Comparison of ENCODE assay signal across 21 cellular contexts in genomic region chr3:129318921-129319320, GRCh38.
"Had no signal": no experiment of that assay in that cellular context is flagged by ENCODE, and none has a peak within 500 bp of the region (broad histone marks: within the 10 kb centered on the region; RNA-seq: fewer than 3 reads in every experiment).

No MANE protein-coding gene starts in this region.

- H3K27ac Mint-ChIP-seq: activated CD4-positive, alpha-beta T cell treated with anti-CD3 and anti-CD28 coated beads, Interleukin-2, amount 10 ng/mL, durations not matched to agents 24 days and 14 days; activated naive CD4-positive, alpha-beta T cell treated with anti-CD3 and anti-CD28 coated beads, Interleukin-2, amount 50 U/mL, for 24 hours; activated T-helper 1 cell treated with anti-CD3 and anti-CD28 coated beads, Interleukin-12 subunit alpha, Interleukin-12 subunit beta, Interleukin-2, Interleukin-4 antibody, amounts not matched to agents 30 ng/mL and 10 ng/mL and 1 ng/mL, durations not matched to agents 14 hours and 24 hours and 36 hours; T-helper 17 cell; WTC11 had no signal

- DNase-seq: activated CD4-positive, alpha-beta T cell treated with anti-CD3 and anti-CD28 coated beads for 1 hour; activated CD4-positive, alpha-beta T cell treated with anti-CD3 and anti-CD28 coated beads, Interleukin-2, amount 10 ng/mL, durations not matched to agents 24 days and 14 days; activated CD4-positive, alpha-beta T cell treated with anti-CD3 and anti-CD28 coated beads, Interleukin-2, amount 50 U/mL, for 48 hours; activated effector memory CD4-positive, alpha-beta T cell treated with Interleukin-2 at 50 U/mL for 16 hours; activated naive CD4-positive, alpha-beta T cell; aorta; caudate nucleus; MG63; NCI-H1105; NCI-H1436; NCI-H1694 treated with DMSO at 0.1 percent for 48 hours; NCI-H2029 treated with DMSO at 0.1 percent for 48 hours; NCI-H510A treated with DMSO at 0.1 percent for 48 hours; PC-9; SIG-M5; T-helper 17 cell; T-helper 9 cell had no signal

- H3K27ac ChIP-seq: breast epithelium, PC-9 had no signal

- H3K4me3 ChIP-seq: breast epithelium, MG63, PC-9 had no signal

- ATAC-seq: T-helper 17 cell, WTC11 had no signal

- H3K4me3 Mint-ChIP-seq: activated CD4-positive, alpha-beta T cell treated with anti-CD3 and anti-CD28 coated beads, Interleukin-2, amount 10 ng/mL, durations not matched to agents 24 days and 14 days; activated naive CD4-positive, alpha-beta T cell treated with anti-CD3 and anti-CD28 coated beads, Interleukin-2, amount 50 U/mL, for 24 hours; WTC11 had no signal

- H3K36me3 ChIP-seq: breast epithelium, MG63 had no signal

- H3K9me3 ChIP-seq: breast epithelium, MG63 had no signal

- H3K27me3 Mint-ChIP-seq: activated CD4-positive, alpha-beta T cell treated with anti-CD3 and anti-CD28 coated beads, Interleukin-2, amount 10 ng/mL, durations not matched to agents 24 days and 14 days; activated naive CD4-positive, alpha-beta T cell treated with anti-CD3 and anti-CD28 coated beads, Interleukin-2, amount 50 U/mL, for 24 hours; T-helper 17 cell had no signal

- H3K36me3 Mint-ChIP-seq: activated naive CD4-positive, alpha-beta T cell treated with anti-CD3 and anti-CD28 coated beads, Interleukin-2, amount 50 U/mL, for 24 hours; WTC11 had no signal

- H3K9me3 Mint-ChIP-seq: activated CD4-positive, alpha-beta T cell treated with anti-CD3 and anti-CD28 coated beads, Interleukin-2, amount 10 ng/mL, durations not matched to agents 24 days and 14 days; activated naive CD4-positive, alpha-beta T cell treated with anti-CD3 and anti-CD28 coated beads, Interleukin-2, amount 50 U/mL, for 24 hours; activated T-helper 1 cell treated with anti-CD3 and anti-CD28 coated beads, Interleukin-12 subunit alpha, Interleukin-12 subunit beta, Interleukin-2, Interleukin-4 antibody, amounts not matched to agents 30 ng/mL and 10 ng/mL and 1 ng/mL, durations not matched to agents 14 hours and 24 hours and 36 hours; WTC11 had no signal

- H3K27me3 ChIP-seq: breast epithelium, MG63 had no signal
